In genomic region chr2:121095257-121096080, GRCh38 we compare ENCODE assay signal across 9 cellular contexts.
DNase-seq lines count a peak whose midpoint lies in the region; ATAC-seq and TF ChIP-seq lines count a peak whose summit lies in the region.
"Had no signal": no experiment of that assay in that cellular context is flagged by ENCODE, and none has a peak within 500 bp of the region (broad histone marks: within the 10 kb centered on the region; RNA-seq: fewer than 3 reads in every experiment).

No MANE protein-coding gene starts in this region.

- no peaks in the 10 kb centered on the region for H3K27me3 Mint-ChIP-seq in activated CD4-positive, alpha-beta T cell treated with anti-CD3 and anti-CD28 coated beads for 36 hours
- no peaks in the 10 kb centered on the region for H3K27me3 Mint-ChIP-seq in activated CD4-positive, alpha-beta T cell treated with anti-CD3 and anti-CD28 coated beads, Interleukin-2, amount 10 ng/mL, durations not matched to agents 24 days and 14 days

- H3K36me3 ChIP-seq in breast epithelium = no peaks in the 10 kb centered on the region

- H3K4me1 ChIP-seq in breast epithelium = no peaks in the 10 kb centered on the region

- no peaks in the 10 kb centered on the region for H3K4me1 Mint-ChIP-seq in activated CD4-positive, alpha-beta T cell treated with anti-CD3 and anti-CD28 coated beads for 36 hours
- H3K4me1 Mint-ChIP-seq in activated CD4-positive, alpha-beta T cell treated with anti-CD3 and anti-CD28 coated beads, Interleukin-2, amount 10 ng/mL, durations not matched to agents 24 days and 14 days = no peaks in the 10 kb centered on the region
- H3K4me1 Mint-ChIP-seq: central memory CD8-positive, alpha-beta T cell had no signal

- intact Hi-C loops in activated CD4-positive, alpha-beta T cell treated with anti-CD3 and anti-CD28 coated beads for 36 hours (cut with DNase I, micrococcal nuclease) = loop anchor here in 1 of 2 experiments (5.0 to 10.0 kb wide), 2 partner anchors 229 to 262 kb away; no protein-coding TSS in a partner anchor
- intact Hi-C loops in activated CD4-positive, alpha-beta T cell treated with anti-CD3 and anti-CD28 coated beads, Interleukin-2, amount 10 ng/mL, durations not matched to agents 24 days and 14 days (cut with micrococcal nuclease) = no loop called here
- intact Hi-C loops in breast epithelium (cut with DNase I; ENCODE audit: low total_unique reads) = no loop called here

- TF ChIP-seq CTCF in breast epithelium (IDR thresholded peaks at IDR 0.05) = peak; percentile 56 to 83 (median 66)

- no peaks in the 10 kb centered on the region for H3K36me3 Mint-ChIP-seq in activated CD4-positive, alpha-beta T cell treated with anti-CD3 and anti-CD28 coated beads for 36 hours (ENCODE audit: low read depth)
- H3K36me3 Mint-ChIP-seq in activated CD4-positive, alpha-beta T cell treated with anti-CD3 and anti-CD28 coated beads, Interleukin-2, amount 10 ng/mL, durations not matched to agents 24 days and 14 days (ENCODE audit: low read depth) = no peaks in the 10 kb centered on the region

- peak; percentile 51 for ATAC-seq in activated CD4-positive, alpha-beta T cell treated with anti-CD3 and anti-CD28 coated beads for 36 hours
- peak; percentile 49 for ATAC-seq in HG02678 (IDR thresholded peaks at IDR 0.05; ENCODE audit: unreplicated experiment)
- peak; percentile 94 for ATAC-seq in left lobe of liver

- POLR2A ChIA-PET in activated CD4-positive, alpha-beta T cell treated with anti-CD3 and anti-CD28 coated beads for 36 hours (lab: Charles Lee) = no interaction called here

- no peak overlapping the region for H3K4me3 ChIP-seq in breast epithelium

- no peak for TF ChIP-seq POLR2A in breast epithelium (IDR thresholded peaks at IDR 0.05)

- no peaks in the 10 kb centered on the region for H3K9me3 Mint-ChIP-seq in activated CD4-positive, alpha-beta T cell treated with anti-CD3 and anti-CD28 coated beads for 36 hours (ENCODE audit: low read depth)
- no peaks in the 10 kb centered on the region for H3K9me3 Mint-ChIP-seq in activated CD4-positive, alpha-beta T cell treated with anti-CD3 and anti-CD28 coated beads, Interleukin-2, amount 10 ng/mL, durations not matched to agents 24 days and 14 days
- H3K9me3 Mint-ChIP-seq: central memory CD8-positive, alpha-beta T cell had no signal

- CTCF ChIA-PET in activated CD4-positive, alpha-beta T cell treated with anti-CD3 and anti-CD28 coated beads for 36 hours (lab: Charles Lee) = interaction anchor here (0.6 to 1.9 kb wide), 9 partner anchors 9 to 380 kb away, joined by 3 to 10 read pairs (median 3); no protein-coding TSS in a partner anchor

- no peak overlapping the region for H3K4me3 Mint-ChIP-seq in activated CD4-positive, alpha-beta T cell treated with anti-CD3 and anti-CD28 coated beads for 36 hours
- H3K4me3 Mint-ChIP-seq in activated CD4-positive, alpha-beta T cell treated with anti-CD3 and anti-CD28 coated beads, Interleukin-2, amount 10 ng/mL, durations not matched to agents 24 days and 14 days = no peak overlapping the region
- H3K4me3 Mint-ChIP-seq: central memory CD8-positive, alpha-beta T cell had no signal

- H3K27me3 ChIP-seq in breast epithelium = no peaks in the 10 kb centered on the region

- no peaks in the 10 kb centered on the region for H3K9me3 ChIP-seq in breast epithelium

- H3K27ac ChIP-seq in breast epithelium = no peak overlapping the region

- DNase-seq in activated CD4-positive, alpha-beta T cell treated with anti-CD3 and anti-CD28 coated beads for 36 hours = peak; percentile 64
- DNase-seq in activated CD4-positive, alpha-beta T cell treated with anti-CD3 and anti-CD28 coated beads, Interleukin-2, amount 10 ng/mL, durations not matched to agents 24 days and 14 days = no peak
- peak; percentile 81 for DNase-seq in NCI-H69 (lab: John Stamatoyannopoulos, UW)
- DNase-seq in breast epithelium (ENCODE audit: low spot score in 2 of 2) = peak; percentile 60 to 76
- peak; percentile 63 for DNase-seq in left lobe of liver (ENCODE audit: low spot score)
- peak; percentile 72 for DNase-seq in ureter (ENCODE audit: low spot score)
- no peak for DNase-seq in activated CD8-positive, alpha-beta memory T cell treated with anti-CD3 and anti-CD28 coated beads, Interleukin-2, amount 50 U/mL, for 4 hours

- H3K27ac Mint-ChIP-seq in activated CD4-positive, alpha-beta T cell treated with anti-CD3 and anti-CD28 coated beads for 36 hours = no peak overlapping the region
- no peak overlapping the region for H3K27ac Mint-ChIP-seq in activated CD4-positive, alpha-beta T cell treated with anti-CD3 and anti-CD28 coated beads, Interleukin-2, amount 10 ng/mL, durations not matched to agents 24 days and 14 days

Comparison
In these comparisons a context has a peak if more than half of its experiments do, and no peak if none do; other contexts are left out.
1. DNase-seq: peak in activated CD4-positive, alpha-beta T cell treated with anti-CD3 and anti-CD28 coated beads for 36 hours (single experiment), NCI-H69 (single experiment), breast epithelium (2 of 2), left lobe of liver (single experiment) and ureter (single experiment); none in activated CD4-positive, alpha-beta T cell treated with anti-CD3 and anti-CD28 coated beads, Interleukin-2, amount 10 ng/mL, durations not matched to agents 24 days and 14 days (single experiment) and activated CD8-positive, alpha-beta memory T cell treated with anti-CD3 and anti-CD28 coated beads, Interleukin-2, amount 50 U/mL, for 4 hours (single experiment).
2. Peak in every context shown above with its lines, with median percentiles within 50 percentile points of each other: ATAC-seq.